18 cellular contexts compared by ENCODE assay signal in the genomic region with DNA sequence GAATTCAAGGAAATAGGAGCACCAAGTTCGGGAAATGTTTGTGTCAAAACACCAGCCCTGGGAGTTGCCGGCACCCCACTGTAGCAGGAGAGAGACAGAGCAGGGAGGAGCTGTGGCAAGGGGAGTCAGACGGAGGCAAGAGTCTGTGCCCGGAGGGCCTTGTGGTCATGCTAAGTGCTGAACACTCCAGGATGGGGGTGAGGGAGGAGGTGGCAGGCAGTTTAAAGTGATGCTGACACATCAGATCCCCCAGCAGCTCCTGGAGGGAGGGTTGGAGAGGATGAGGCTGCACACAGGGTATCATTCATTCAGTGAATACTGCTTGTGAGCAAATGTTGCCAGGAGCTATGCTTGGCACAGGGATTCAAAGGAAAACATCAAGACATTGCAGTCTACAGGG.
"Had no signal": no experiment of that assay in that cellular context is flagged by ENCODE, and none has a peak within 500 bp of the region (broad histone marks: within the 10 kb centered on the region; RNA-seq: fewer than 3 reads in every experiment).

No MANE protein-coding gene starts in this region.

- H3K4me1 ChIP-seq: heart left ventricle, psoas muscle, right lobe of liver, tibial artery, upper lobe of left lung, uterus had no signal

- H3K9me3 ChIP-seq: heart left ventricle, psoas muscle, right lobe of liver, tibial artery, upper lobe of left lung, uterus had no signal

- H3K36me3 ChIP-seq: heart left ventricle, right lobe of liver, tibial artery, upper lobe of left lung, uterus had no signal

- H3K4me3 ChIP-seq: heart left ventricle, psoas muscle, right lobe of liver, tibial artery, upper lobe of left lung, uterus had no signal

- H3K27ac ChIP-seq: heart left ventricle, psoas muscle, right lobe of liver, tibial artery, upper lobe of left lung, uterus had no signal

- H3K4me3 Mint-ChIP-seq: effector memory CD8-positive, alpha-beta T cell; naive thymus-derived CD4-positive, alpha-beta T cell; nephron progenitor cell; stimulated activated memory B cell treated with anti-CD40 and anti-IgM and Interleukin-4, amounts not matched to agents 10 μg/mL and 1 μg/mL and 100 μg/mL, for 72 hours; stimulated activated naive CD8-positive, alpha-beta T cell treated with anti-CD3 and anti-CD28 coated beads, Interleukin-15, Interleukin-2, amounts not matched to agents 100 ng/mL and 50 ng/mL, for 24 hours had no signal

- H3K9me3 Mint-ChIP-seq: effector memory CD8-positive, alpha-beta T cell; nephron progenitor cell; stimulated activated memory B cell treated with anti-CD40 and anti-IgM and Interleukin-4, amounts not matched to agents 10 μg/mL and 1 μg/mL and 100 μg/mL, for 72 hours; stimulated activated naive CD8-positive, alpha-beta T cell treated with anti-CD3 and anti-CD28 coated beads, Interleukin-15, Interleukin-2, amounts not matched to agents 100 ng/mL and 50 ng/mL, for 24 hours had no signal

- H3K27me3 ChIP-seq: right lobe of liver, tibial artery, upper lobe of left lung, uterus had no signal

- H3K36me3 Mint-ChIP-seq: naive thymus-derived CD4-positive, alpha-beta T cell; stimulated activated memory B cell treated with anti-CD40 and anti-IgM and Interleukin-4, amounts not matched to agents 10 μg/mL and 1 μg/mL and 100 μg/mL, for 72 hours had no signal

- H3K4me1 Mint-ChIP-seq: nephron progenitor cell had no signal

- ATAC-seq: effector memory CD8-positive, alpha-beta T cell; heart left ventricle; psoas muscle; right lobe of liver; stimulated activated memory B cell treated with anti-CD40 and anti-IgM and Interleukin-4, amounts not matched to agents 10 μg/mL and 1 μg/mL and 100 μg/mL, for 72 hours had no signal

- DNase-seq: effector memory CD8-positive, alpha-beta T cell; erythroblast; foreskin melanocyte; heart left ventricle; hippocampal formation; kidney glomerular epithelial cell; mammary epithelial cell; naive thymus-derived CD4-positive, alpha-beta T cell; nephron progenitor cell; psoas muscle; retina; right lobe of liver; stimulated activated CD4-positive, alpha-beta T cell treated with anti-CD3 and anti-CD28 coated beads, Interleukin-4, amount 100 ng/mL, for 1 hour; tibial artery; upper lobe of left lung; uterus had no signal

- H3K27ac Mint-ChIP-seq: effector memory CD8-positive, alpha-beta T cell; naive thymus-derived CD4-positive, alpha-beta T cell; nephron progenitor cell; stimulated activated memory B cell treated with anti-CD40 and anti-IgM and Interleukin-4, amounts not matched to agents 10 μg/mL and 1 μg/mL and 100 μg/mL, for 72 hours; stimulated activated naive CD8-positive, alpha-beta T cell treated with anti-CD3 and anti-CD28 coated beads, Interleukin-15, Interleukin-2, amounts not matched to agents 100 ng/mL and 50 ng/mL, for 24 hours had no signal
